Comparison of ENCODE assay signal across 1 cellular context in the genomic region with DNA sequence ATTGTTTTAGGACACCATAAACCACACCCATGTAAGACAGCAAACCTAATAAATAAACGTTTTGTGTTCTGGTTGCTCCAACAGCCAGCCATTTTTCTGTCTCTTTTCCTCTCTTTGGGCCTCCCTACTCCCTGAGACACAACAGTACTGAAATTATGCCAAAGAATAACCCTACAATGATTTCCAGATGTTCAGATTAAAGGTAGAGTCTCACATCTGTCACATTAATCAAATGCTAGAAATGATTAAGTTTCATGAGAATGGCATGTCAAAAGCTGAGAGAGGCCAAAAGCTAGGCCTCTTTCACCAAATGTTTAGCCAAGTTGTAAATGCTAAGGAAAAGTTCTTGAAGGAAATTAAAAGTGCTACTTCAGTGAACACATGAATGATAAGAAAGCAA.
TF ChIP-seq lines count a peak whose summit lies in the region.

No MANE protein-coding gene starts in this region.

TF ChIP-seq in WTC11, 78 proteins besides CTCF, POLR2A, EP300 and RAD21 (continued from another document):
- TF ChIP-seq, protein P1, sequence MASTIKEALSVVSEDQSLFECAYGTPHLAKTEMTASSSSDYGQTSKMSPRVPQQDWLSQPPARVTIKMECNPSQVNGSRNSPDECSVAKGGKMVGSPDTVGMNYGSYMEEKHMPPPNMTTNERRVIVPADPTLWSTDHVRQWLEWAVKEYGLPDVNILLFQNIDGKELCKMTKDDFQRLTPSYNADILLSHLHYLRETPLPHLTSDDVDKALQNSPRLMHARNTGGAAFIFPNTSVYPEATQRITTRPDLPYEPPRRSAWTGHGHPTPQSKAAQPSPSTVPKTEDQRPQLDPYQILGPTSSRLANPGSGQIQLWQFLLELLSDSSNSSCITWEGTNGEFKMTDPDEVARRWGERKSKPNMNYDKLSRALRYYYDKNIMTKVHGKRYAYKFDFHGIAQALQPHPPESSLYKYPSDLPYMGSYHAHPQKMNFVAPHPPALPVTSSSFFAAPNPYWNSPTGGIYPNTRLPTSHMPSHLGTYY (CRISPR knock-in tag; IDR thresholded peaks at IDR 0.05) = no peak
- TF ChIP-seq, protein P2, sequence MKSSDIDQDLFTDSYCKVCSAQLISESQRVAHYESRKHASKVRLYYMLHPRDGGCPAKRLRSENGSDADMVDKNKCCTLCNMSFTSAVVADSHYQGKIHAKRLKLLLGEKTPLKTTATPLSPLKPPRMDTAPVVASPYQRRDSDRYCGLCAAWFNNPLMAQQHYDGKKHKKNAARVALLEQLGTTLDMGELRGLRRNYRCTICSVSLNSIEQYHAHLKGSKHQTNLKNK (CRISPR knock-in tag; IDR thresholded peaks at IDR 0.05) = no peak
- no peak for TF ChIP-seq IRF1 (CRISPR knock-in tag; IDR thresholded peaks at IDR 0.05)
- TF ChIP-seq FOXP1 (CRISPR knock-in tag; IDR thresholded peaks at IDR 0.05; ENCODE audit: borderline replicate concordance) = no peak
- TF ChIP-seq ZNF281 (CRISPR knock-in tag; IDR thresholded peaks at IDR 0.05) = no peak
- TF ChIP-seq, protein P3, sequence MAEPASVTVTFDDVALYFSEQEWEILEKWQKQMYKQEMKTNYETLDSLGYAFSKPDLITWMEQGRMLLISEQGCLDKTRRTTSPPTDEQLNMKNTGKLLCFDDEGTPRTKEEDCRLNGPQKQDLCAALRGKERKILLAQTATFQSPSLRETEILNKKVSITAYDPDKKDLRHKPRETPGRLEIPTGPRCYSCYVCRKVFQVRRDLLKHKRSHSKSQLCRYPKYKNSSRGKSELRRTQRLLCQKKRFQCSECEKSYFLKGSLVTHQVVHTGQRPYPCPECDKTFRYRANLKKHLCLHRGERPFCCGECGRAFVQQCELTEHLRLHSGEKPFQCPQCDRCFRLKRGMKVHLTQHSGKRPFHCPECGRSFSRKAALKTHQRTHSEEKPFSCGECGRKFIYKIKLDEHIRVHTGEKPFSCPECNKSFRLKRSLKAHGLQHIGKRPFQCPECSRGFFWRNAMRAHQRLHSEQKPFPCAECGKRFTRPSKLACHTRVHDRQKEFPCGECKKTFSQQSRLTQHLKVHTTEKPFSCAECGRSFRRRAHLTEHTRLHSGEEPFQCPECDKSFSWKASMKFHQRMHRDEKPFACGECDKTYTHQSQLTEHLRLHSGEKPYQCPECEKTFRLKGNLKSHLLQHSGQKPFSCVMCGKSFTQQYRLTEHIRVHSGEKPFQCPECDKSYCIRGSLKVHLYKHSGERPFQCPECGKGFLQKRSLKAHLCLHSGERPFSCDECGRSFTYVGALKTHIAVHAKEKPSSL (CRISPR knock-in tag; conservative IDR thresholded peaks at IDR 0.05) = no peak
